In the genomic region with DNA sequence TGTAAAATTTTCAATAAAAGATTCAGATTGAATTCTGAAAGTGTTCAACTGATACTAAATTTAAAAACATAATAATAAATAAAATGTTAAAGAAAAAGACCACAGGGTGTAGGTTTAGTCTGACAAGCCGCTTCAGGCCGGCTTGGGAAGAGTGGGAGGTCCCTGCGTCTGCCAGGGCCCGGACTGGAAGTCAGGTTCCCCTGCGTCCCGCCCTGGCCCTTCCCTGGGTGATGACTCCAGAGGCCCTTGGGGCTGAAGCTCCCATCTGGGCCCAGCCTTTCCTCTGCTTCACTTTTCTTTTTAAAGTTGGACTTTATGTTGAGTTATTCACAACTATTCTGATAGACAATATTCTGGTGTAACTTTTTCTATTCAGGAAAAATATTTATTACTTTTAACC, we compare ENCODE assay signal across 18 cellular contexts.
"Had no signal": no experiment of that assay in that cellular context is flagged by ENCODE, and none has a peak within 500 bp of the region (broad histone marks: within the 10 kb centered on the region; RNA-seq: fewer than 3 reads in every experiment).

No MANE protein-coding gene starts in this region.

- H3K4me3 ChIP-seq: esophagus squamous epithelium, gastroesophageal sphincter, hepatocyte, mucosa of descending colon, suprapubic skin, thyroid gland, vagina had no signal

- H3K27ac ChIP-seq: epithelial cell of prostate, hepatocyte, neutrophil, suprapubic skin, vagina had no signal

- H3K27me3 ChIP-seq: esophagus squamous epithelium, gastroesophageal sphincter, hepatocyte, thyroid gland, vagina had no signal

- H3K36me3 ChIP-seq: esophagus squamous epithelium, gastroesophageal sphincter, neutrophil, suprapubic skin, thyroid gland, vagina had no signal

- H3K9me3 ChIP-seq: esophagus squamous epithelium, gastroesophageal sphincter, mucosa of descending colon, neutrophil, suprapubic skin, thyroid gland, vagina had no signal

- H3K4me1 ChIP-seq: vagina had no signal

- DNase-seq: effector memory CD8-positive, alpha-beta T cell; esophagus squamous epithelium; foreskin fibroblast; glutamatergic neuron; left colon; mammary epithelial cell; mucosa of descending colon; naive thymus-derived CD8-positive, alpha-beta T cell; small intestine; stimulated activated CD4-positive, alpha-beta T cell treated with anti-CD3 and anti-CD28 coated beads, Interleukin-12 subunit alpha, Interleukin-12 subunit beta, amount 100 ng/mL, for 4 hours; stimulated activated naive CD4-positive, alpha-beta T cell; thyroid gland had no signal

- ATAC-seq: effector memory CD8-positive, alpha-beta T cell; gastroesophageal sphincter; left colon; mucosa of descending colon; naive thymus-derived CD8-positive, alpha-beta T cell had no signal
